ENCODE assay signal across 10 cellular contexts in the genomic region with DNA sequence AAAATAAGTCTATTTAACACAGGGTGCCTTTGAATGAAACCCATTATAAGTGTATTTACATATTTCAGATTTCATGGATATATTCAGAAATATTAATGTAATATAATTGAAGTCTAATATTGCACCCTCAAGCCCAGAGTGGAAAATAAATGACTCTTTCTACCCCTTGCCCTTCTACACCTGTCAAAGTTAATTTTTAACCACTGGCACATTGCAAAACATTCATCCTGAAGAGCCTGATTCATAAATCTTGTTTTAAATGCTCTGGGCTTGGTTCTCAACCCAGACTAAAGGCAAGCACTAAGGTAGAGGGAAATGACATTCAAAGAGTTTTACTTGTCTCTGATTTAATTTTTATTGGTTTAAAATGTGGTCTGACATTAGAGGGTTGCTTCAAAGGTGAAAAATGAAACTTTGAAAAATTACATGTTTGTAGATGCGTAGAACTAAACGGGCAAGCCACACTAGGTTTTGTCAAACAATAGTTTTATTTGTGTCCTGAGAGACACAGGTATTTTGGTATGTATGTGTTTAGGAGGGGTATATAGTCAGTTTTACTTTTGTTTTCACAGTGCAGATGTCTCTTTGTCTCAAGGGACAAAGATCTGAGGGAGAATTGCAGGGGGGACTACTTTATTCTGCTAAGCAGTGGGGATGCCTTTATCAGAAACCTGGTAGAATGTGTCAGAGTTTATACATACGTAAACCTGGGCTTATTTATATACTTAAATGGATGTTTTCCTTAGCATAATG.
DNase-seq lines count a peak whose midpoint lies in the region; ATAC-seq and TF ChIP-seq lines count a peak whose summit lies in the region.
"Had no signal": no experiment of that assay in that cellular context is flagged by ENCODE, and none has a peak within 500 bp of the region (broad histone marks: within the 10 kb centered on the region; RNA-seq: fewer than 3 reads in every experiment).

No MANE protein-coding gene starts in this region.

- no peak overlapping the region for H3K4me3 ChIP-seq in psoas muscle
- H3K4me3 ChIP-seq in HAP-1: no peak overlapping the region

- peaks cover 44% of the 10 kb centered on the region for H3K4me1 ChIP-seq in psoas muscle
- no peaks in the 10 kb centered on the region for H3K4me1 ChIP-seq in HAP-1

- H3K4me1 Mint-ChIP-seq in activated naive CD8-positive, alpha-beta T cell treated with anti-CD3 and anti-CD28 coated beads, Interleukin-2, amount 10 ng/mL, durations not matched to agents 7 days and 5 days: peaks cover 71% of the 10 kb centered on the region

- WGBS in psoas muscle, 3 donors: 82 to 87% (median 82%) methylated on average over 3 of the region's 3 CpGs

- intact Hi-C loops in psoas muscle (cut with DNase I): loop anchor here (5.0 kb wide), 4 partner anchors 157 to 722 kb away; no protein-coding TSS in a partner anchor

- H3K27me3 ChIP-seq in psoas muscle (ENCODE audit: insufficient read depth in 3 of 3, low read length in 2 of 3) (no peaks in the 10 kb centered on the region), HAP-1 (ENCODE audit: low read depth) (no peaks in the 10 kb centered on the region)

- DNase-seq in activated naive CD8-positive, alpha-beta T cell treated with anti-CD3 and anti-CD28 coated beads, Interleukin-2, amount 10 ng/mL, durations not matched to agents 7 days and 5 days: no peak
- DNase-seq in psoas muscle (no peak), HAP-1 (ENCODE audit: low spot score in 2 of 2) (no peak), NCI-H2227 treated with DMSO at 0.1 percent for 48 hours (lab: John Stamatoyannopoulos, UW) (no peak), NCI-H1092 (lab: John Stamatoyannopoulos, UW) (no peak)
- DNase-seq: activated gamma-delta T cell, NCI-H2171 treated with DMSO at 0.1 percent for 48 hours had no signal

- H3K27ac ChIP-seq in psoas muscle: peak overlapping the region; percentile 95

- H3K9me3 ChIP-seq in psoas muscle (no peaks in the 10 kb centered on the region), HAP-1 (no peaks in the 10 kb centered on the region)

- ATAC-seq in GM18868 (IDR thresholded peaks at IDR 0.05; ENCODE audit: unreplicated experiment) (peak; percentile 36), HG02798 (IDR thresholded peaks at IDR 0.05; ENCODE audit: poor library complexity, unreplicated experiment) (peak; percentile 36), psoas muscle (no peak), HG03439 (IDR thresholded peaks at IDR 0.05; ENCODE audit: unreplicated experiment) (no peak)
- ATAC-seq in activated naive CD8-positive, alpha-beta T cell treated with anti-CD3 and anti-CD28 coated beads, Interleukin-2, amount 10 ng/mL, durations not matched to agents 7 days and 5 days (ENCODE audit: low read depth): peak; percentile 18

- no peak for TF ChIP-seq CTCF in psoas muscle (IDR thresholded peaks at IDR 0.05)

- peak overlapping the region; percentile 90 for H3K27ac Mint-ChIP-seq in activated naive CD8-positive, alpha-beta T cell treated with anti-CD3 and anti-CD28 coated beads, Interleukin-2, amount 10 ng/mL, durations not matched to agents 7 days and 5 days

- peak overlapping the region; percentile 61 for H3K4me3 Mint-ChIP-seq in activated naive CD8-positive, alpha-beta T cell treated with anti-CD3 and anti-CD28 coated beads, Interleukin-2, amount 10 ng/mL, durations not matched to agents 7 days and 5 days

- no peaks in the 10 kb centered on the region for H3K27me3 Mint-ChIP-seq in activated naive CD8-positive, alpha-beta T cell treated with anti-CD3 and anti-CD28 coated beads, Interleukin-2, amount 10 ng/mL, durations not matched to agents 7 days and 5 days

- H3K36me3 ChIP-seq in psoas muscle (ENCODE audit: insufficient read depth in 1 of 2, low read depth in 1 of 2) (peaks cover 10 to 49% of the 10 kb centered on the region in 2 donors), HAP-1 (replicated peaks) (peaks cover 4% of the 10 kb centered on the region; the same call in 1 of the 2 replicates)

- in situ Hi-C loops in HAP-1 (cut with MboI; ENCODE audit: low sequenced_read_pairs): loop anchor here (10.0 kb wide), 1 partner anchor 170 kb away; no protein-coding TSS in a partner anchor

- H3K36me3 Mint-ChIP-seq in activated naive CD8-positive, alpha-beta T cell treated with anti-CD3 and anti-CD28 coated beads, Interleukin-2, amount 10 ng/mL, durations not matched to agents 7 days and 5 days: peaks cover 37% of the 10 kb centered on the region

- H3K9me3 Mint-ChIP-seq in activated naive CD8-positive, alpha-beta T cell treated with anti-CD3 and anti-CD28 coated beads, Interleukin-2, amount 10 ng/mL, durations not matched to agents 7 days and 5 days: no peaks in the 10 kb centered on the region

- POLR2A ChIA-PET in activated naive CD8-positive, alpha-beta T cell treated with anti-CD3 and anti-CD28 coated beads, Interleukin-2, amount 10 ng/mL, durations not matched to agents 7 days and 5 days (lab: Charles Lee): interaction anchor here (1.2 to 1.8 kb wide), 2 partner anchors 69 to 70 kb away, joined by 3 to 8 read pairs; partner anchors contain the start of gene PIK3R1

Comparison
In these comparisons a context has a peak if more than half of its experiments do, and no peak if none do; other contexts are left out.
1. ATAC-seq: peak in GM18868 (single experiment), HG02798 (single experiment) and activated naive CD8-positive, alpha-beta T cell treated with anti-CD3 and anti-CD28 coated beads, Interleukin-2, amount 10 ng/mL, durations not matched to agents 7 days and 5 days (single experiment); none in psoas muscle (0 of 4) and HG03439 (single experiment).